Comparison of ENCODE assay signal across 15 cellular contexts in the genomic region with DNA sequence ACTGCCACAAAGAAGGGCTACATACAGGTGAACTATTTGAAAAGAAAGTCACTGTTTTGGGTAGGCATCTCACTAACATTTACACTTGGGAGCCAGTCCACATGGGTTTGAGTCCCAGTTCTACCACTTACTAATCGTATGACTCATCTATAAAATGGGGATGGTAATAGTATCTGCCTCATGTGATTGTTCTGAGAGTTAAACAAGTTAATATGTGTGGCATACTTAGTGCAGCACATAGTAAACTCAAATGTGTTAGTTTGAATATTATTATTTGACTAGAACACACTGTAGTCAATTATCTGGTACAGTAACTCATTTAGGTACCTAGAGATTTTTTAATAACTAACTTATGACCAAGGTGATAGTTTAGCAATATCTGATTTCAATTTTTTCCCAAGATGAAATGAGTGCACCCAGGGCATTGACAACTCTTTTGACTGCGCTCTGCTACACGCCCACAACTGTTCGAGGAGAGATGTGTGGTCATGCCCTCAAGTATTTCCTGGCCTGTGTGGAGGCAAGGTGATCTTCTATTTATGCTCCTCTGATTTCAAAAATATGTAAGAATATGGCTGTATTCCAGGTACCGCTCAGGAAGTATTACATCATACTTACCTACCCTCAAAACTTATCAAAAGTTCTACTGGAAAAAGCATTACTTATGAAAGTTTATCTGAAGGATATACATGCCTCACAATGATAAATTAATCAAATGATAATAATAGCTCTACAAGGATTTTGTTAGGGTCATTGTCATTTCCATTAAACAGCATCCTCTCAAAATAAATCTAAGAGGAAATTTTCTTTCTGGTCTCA.
"Had no signal": no experiment of that assay in that cellular context is flagged by ENCODE, and none has a peak within 500 bp of the region (broad histone marks: within the 10 kb centered on the region; RNA-seq: fewer than 3 reads in every experiment).

No MANE protein-coding gene starts in this region.

- H3K36me3 ChIP-seq: lower lobe of right lung, tibial nerve had no signal

- H3K27ac ChIP-seq: lower lobe of right lung, parathyroid adenoma, tibial nerve had no signal

- H3K4me3 Mint-ChIP-seq: activated CD4-positive, alpha-beta memory T cell treated with anti-CD3 and anti-CD28 coated beads for 36 hours; activated T-cell treated with anti-CD3 and anti-CD28 coated beads, Interleukin-2, amount 50 U/mL, for 4 hours; central memory CD8-positive, alpha-beta T cell; naive B cell had no signal

- H3K4me3 ChIP-seq: lower lobe of right lung, tibial nerve had no signal

- H3K9ac ChIP-seq: parathyroid adenoma had no signal

- H3K36me3 Mint-ChIP-seq: activated CD4-positive, alpha-beta memory T cell treated with anti-CD3 and anti-CD28 coated beads for 36 hours; naive B cell had no signal

- H3K4me1 ChIP-seq: lower lobe of right lung, tibial nerve had no signal

- H3K9me3 ChIP-seq: lower lobe of right lung, tibial nerve had no signal

- H3K79me2 ChIP-seq: parathyroid adenoma had no signal

- ATAC-seq: lower lobe of right lung had no signal

- H3K27ac Mint-ChIP-seq: activated CD4-positive, alpha-beta memory T cell treated with anti-CD3 and anti-CD28 coated beads for 36 hours; naive B cell had no signal

- H3K27me3 Mint-ChIP-seq: activated CD4-positive, alpha-beta memory T cell treated with anti-CD3 and anti-CD28 coated beads for 36 hours; central memory CD8-positive, alpha-beta T cell had no signal

- H3K4me1 Mint-ChIP-seq: central memory CD8-positive, alpha-beta T cell; naive B cell had no signal

- DNase-seq: activated CD4-positive, alpha-beta memory T cell treated with anti-CD3 and anti-CD28 coated beads for 36 hours; activated CD4-positive, CD25-positive, alpha-beta regulatory T cell treated with anti-CD3 and anti-CD28 coated beads, Interleukin-2, amount 50 U/mL, for 72 hours; activated gamma-delta T cell treated with Interleukin-2 at 50 U/mL for 16 hours; activated T-cell treated with anti-CD3 and anti-CD28 coated beads, Interleukin-2, amount 50 U/mL, for 4 hours; effector memory CD4-positive, alpha-beta T cell; hippocampal formation; lower lobe of right lung; midbrain; naive B cell; stimulated activated CD4-positive, alpha-beta T cell treated with anti-CD3 and anti-CD28 coated beads, Interleukin-15, amount 100 ng/mL, for 24 hours; stimulated activated CD4-positive, alpha-beta T cell treated with anti-CD3 and anti-CD28 coated beads, Interleukin-4, amount 100 ng/mL, for 24 hours; SW 1271 had no signal

- H3K27me3 ChIP-seq: tibial nerve had no signal
